8 cellular contexts compared by ENCODE assay signal in genomic region chr10:73096041-73096451, GRCh38. TPM values are rescaled to one million over a fixed set of nuclear protein-coding genes. Genes with fewer than 3 reads are reported as not detected.
A peak's percentile ranks its signal among the peaks of the same experiment; 100 is the strongest.
DNase-seq lines count a peak whose midpoint lies in the region; ATAC-seq and TF ChIP-seq lines count a peak whose summit lies in the region.

No MANE protein-coding gene starts in this region.

- POLR2A ChIA-PET in activated CD4-positive, alpha-beta memory T cell treated with anti-CD3 and anti-CD28 coated beads for 36 hours (lab: Charles Lee), result interaction anchor here (0.7 to 3.3 kb wide), 15 partner anchors 11 to 881 kb away, joined by 3 to 12 read pairs (median 4); partner anchors contain the start of genes ANAPC16, CFAP70, DNAJC9 and ECD

- peaks cover 29% of the 10 kb centered on the region for H3K4me1 Mint-ChIP-seq in activated CD4-positive, alpha-beta memory T cell treated with anti-CD3 and anti-CD28 coated beads for 36 hours (ENCODE audit: low read depth)

- ATAC-seq in HG02759 (IDR thresholded peaks at IDR 0.05; ENCODE audit: unreplicated experiment) (peak; percentile 29), HG03521 (IDR thresholded peaks at IDR 0.05; ENCODE audit: unreplicated experiment) (no peak)

- H3K27ac Mint-ChIP-seq in activated CD4-positive, alpha-beta memory T cell treated with anti-CD3 and anti-CD28 coated beads for 36 hours, result peak overlapping the region; percentile 92

- peak overlapping the region; percentile 92 for H3K4me3 Mint-ChIP-seq in activated CD4-positive, alpha-beta memory T cell treated with anti-CD3 and anti-CD28 coated beads for 36 hours

- peaks cover 8% of the 10 kb centered on the region for H3K36me3 Mint-ChIP-seq in activated CD4-positive, alpha-beta memory T cell treated with anti-CD3 and anti-CD28 coated beads for 36 hours

- in situ Hi-C loops in GM13977 (cut with MboI; ENCODE audit: low pct_unique_long_range_greater_than_20kb, low sequenced_read_pairs, unreplicated experiment), result no loop called here

- DNase-seq in GM13977 (ENCODE audit: low spot score) (peak; percentile 66), NCI-H345 treated with DMSO at 0.1 percent for 48 hours (lab: John Stamatoyannopoulos, UW; ENCODE audit: unreplicated experiment) (peak; percentile 27), ecto neural progenitor cell (ENCODE audit: low spot score) (peak; percentile 77), lung microvascular endothelial cell (ENCODE audit: low read depth in 2 of 2) (peak; percentile 71 to 77)
- peak; percentile 84 for DNase-seq in activated CD4-positive, alpha-beta memory T cell treated with anti-CD3 and anti-CD28 coated beads for 36 hours
- peak; percentile 41 for DNase-seq in stimulated activated CD8-positive, alpha-beta memory T cell treated with anti-CD3 and anti-CD28 coated beads, Interleukin-15, amount 100 ng/mL, for 1 hour (ENCODE audit: low read depth)

- no peaks in the 10 kb centered on the region for H3K27me3 Mint-ChIP-seq in activated CD4-positive, alpha-beta memory T cell treated with anti-CD3 and anti-CD28 coated beads for 36 hours

- TF ChIP-seq CTCF in GM13977 (IDR thresholded peaks at IDR 0.05; ENCODE audit: extremely low read depth, insufficient read depth, missing control alignments), result no peak

- CTCF ChIA-PET in activated CD4-positive, alpha-beta memory T cell treated with anti-CD3 and anti-CD28 coated beads for 36 hours (lab: Charles Lee), result interaction anchor here (0.6 to 3.1 kb wide), 12 partner anchors 14 to 732 kb away, joined by 3 to 62 read pairs (median 6); partner anchors contain the start of genes ECD, FAM149B1 and NUDT13

- no peaks in the 10 kb centered on the region for H3K9me3 Mint-ChIP-seq in activated CD4-positive, alpha-beta memory T cell treated with anti-CD3 and anti-CD28 coated beads for 36 hours

- intact Hi-C loops in activated CD4-positive, alpha-beta memory T cell treated with anti-CD3 and anti-CD28 coated beads for 36 hours (cut with micrococcal nuclease), result loop anchor here (1.0 to 5.0 kb wide), 5 partner anchors 14 to 404 kb away; partner anchors contain the start of genes DNAJC9, MCU and NUDT13

RNA-seq across cellular contexts. Expression of gene P4HA1, which starts 0.6 kb away (rescaled TPM):
- 10 to 100 TPM; 30.9 to 31.2 TPM for total RNA-seq in activated CD4-positive, alpha-beta memory T cell treated with anti-CD3 and anti-CD28 coated beads for 36 hours
- 51.9 and 105 TPM in 2 replicates for total RNA-seq in lung microvascular endothelial cell

RNA-seq across cellular contexts. Expression of gene NUDT13, which starts 14.2 kb away (rescaled TPM):
- total RNA-seq in activated CD4-positive, alpha-beta memory T cell treated with anti-CD3 and anti-CD28 coated beads for 36 hours, result 1 to 10 TPM; 1.0 to 1.4 TPM
- 1.2 and 1.7 TPM in 2 replicates for total RNA-seq in lung microvascular endothelial cell

Comparison
In these comparisons a context has a peak if more than half of its experiments do, and no peak if none do; other contexts are left out.
1. DNase-seq: peak in every context shown above with its lines; median percentile 84 in activated CD4-positive, alpha-beta memory T cell treated with anti-CD3 and anti-CD28 coated beads for 36 hours; 77 in ecto neural progenitor cell; 74 in lung microvascular endothelial cell; 66 in GM13977; 41 in stimulated activated CD8-positive, alpha-beta memory T cell treated with anti-CD3 and anti-CD28 coated beads, Interleukin-15, amount 100 ng/mL, for 1 hour; 27 in NCI-H345 treated with DMSO at 0.1 percent for 48 hours.